16 cellular contexts compared by ENCODE assay signal in the genomic region with DNA sequence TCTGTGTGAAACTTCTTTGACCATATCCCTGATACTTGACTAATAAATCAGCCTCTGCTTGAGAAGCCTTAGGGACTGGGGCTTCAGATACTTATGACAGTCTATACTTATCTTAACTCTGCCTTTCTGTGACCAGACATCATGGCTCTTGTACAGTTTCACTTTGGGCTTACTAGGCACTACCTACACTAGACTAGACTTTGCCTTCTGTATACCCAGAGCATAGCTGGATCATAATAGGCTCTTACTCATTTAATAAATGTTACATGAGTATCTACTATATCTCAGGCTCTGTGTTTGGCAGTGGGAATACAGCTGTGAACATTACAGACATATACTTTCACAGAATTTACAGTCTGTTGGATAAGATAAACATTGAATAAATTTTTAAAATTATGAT. TPM values are rescaled to one million over a fixed set of nuclear protein-coding genes. Genes with fewer than 3 reads are reported as not detected.
DNase-seq lines count a peak whose midpoint lies in the region; ATAC-seq and TF ChIP-seq lines count a peak whose summit lies in the region.
"Had no signal": no experiment of that assay in that cellular context is flagged by ENCODE, and none has a peak within 500 bp of the region (broad histone marks: within the 10 kb centered on the region; RNA-seq: fewer than 3 reads in every experiment).

No MANE protein-coding gene starts in this region.

- no peak overlapping the region for H3K4me3 ChIP-seq in right cardiac atrium (ENCODE audit: low read length)
- H3K4me3 ChIP-seq in right atrium auricular region: no peak overlapping the region
- H3K4me3 ChIP-seq: skin epidermis had no signal

- no peak for DNase-seq in right cardiac atrium
- DNase-seq in right atrium auricular region (ENCODE audit: low spot score): no peak
- DNase-seq in T-helper 17 cell: no peak
- no peak for DNase-seq in left colon
- DNase-seq in NCI-H2227 (lab: John Stamatoyannopoulos, UW; ENCODE audit: unreplicated experiment): no peak
- no peak for DNase-seq in occipital lobe (lab: John Stamatoyannopoulos, UW)
- DNase-seq in mesenteric fat pad (ENCODE audit: low spot score): no peak
- DNase-seq in NCI-H510A (lab: John Stamatoyannopoulos, UW): no peak
- DNase-seq: activated CD4-positive, alpha-beta T cell treated with anti-CD3 and anti-CD28 coated beads for 4 hours; hypothalamus; mesendoderm; NCI-H2081 treated with DMSO at 0.1 percent for 48 hours had no signal

- H3K9me3 ChIP-seq in right cardiac atrium (ENCODE audit: control insufficient read depth, low read length): no peaks in the 10 kb centered on the region
- no peaks in the 10 kb centered on the region for H3K9me3 ChIP-seq in right atrium auricular region
- H3K9me3 ChIP-seq in T-helper 17 cell (ENCODE audit: control insufficient read depth, low read length, poor library complexity, severe bottlenecking): no peaks in the 10 kb centered on the region

- no peaks in the 10 kb centered on the region for H3K27me3 Mint-ChIP-seq in T-helper 17 cell

- no peak overlapping the region for H3K4me3 Mint-ChIP-seq in T-helper 17 cell
- H3K4me3 Mint-ChIP-seq: T-helper 1 cell treated with Interleukin-12 subunit alpha and Interleukin-12 subunit beta and Interleukin-4 antibody, amounts not matched to agents 30 μg/mL and 1 μg/mL, for 36 hours had no signal

- H3K36me3 Mint-ChIP-seq in T-helper 17 cell (ENCODE audit: low read depth): no peaks in the 10 kb centered on the region

- TF ChIP-seq CTCF in right atrium auricular region (IDR thresholded peaks at IDR 0.05): no peak

- H3K36me3 ChIP-seq in right atrium auricular region: no peaks in the 10 kb centered on the region

- H3K4me1 Mint-ChIP-seq in T-helper 17 cell: peaks cover 46% of the 10 kb centered on the region

- H3K27ac ChIP-seq in right cardiac atrium (ENCODE audit: low read length): no peak overlapping the region
- H3K27ac ChIP-seq in right atrium auricular region: no peak overlapping the region
- H3K27ac ChIP-seq: HL-60, RWPE1 had no signal

- no peaks in the 10 kb centered on the region for H3K27me3 ChIP-seq in right cardiac atrium (ENCODE audit: control insufficient read depth, insufficient read depth)
- H3K27me3 ChIP-seq in right atrium auricular region: no peaks in the 10 kb centered on the region

- H3K4me1 ChIP-seq in right cardiac atrium (ENCODE audit: control insufficient read depth, insufficient read depth, low read length): peaks cover 12% of the 10 kb centered on the region
- H3K4me1 ChIP-seq in right atrium auricular region: peaks cover 0 to 87% of the 10 kb centered on the region in 2 donors

- peak; percentile 22 to 23 for ATAC-seq in right cardiac atrium
- peak; percentile 79 for ATAC-seq in T-helper 17 cell
- ATAC-seq in left colon: peak; percentile 67

- peak overlapping the region; percentile 97 for H3K27ac Mint-ChIP-seq in T-helper 17 cell
- H3K27ac Mint-ChIP-seq: T-helper 1 cell treated with Interleukin-12 subunit alpha and Interleukin-12 subunit beta and Interleukin-4 antibody, amounts not matched to agents 30 μg/mL and 1 μg/mL, for 36 hours had no signal

- intact Hi-C loops in right cardiac atrium (cut with DNase I): loop anchor here in 1 of 4 donors (5.0 kb wide), 1 partner anchor 153 kb away; no protein-coding TSS in a partner anchor
- intact Hi-C loops in left colon (cut with DNase I, micrococcal nuclease): no loop called here

RNA-seq across cellular contexts. Expression of a gene that starts 9.0 kb away (rescaled TPM):
- 100 to 1,000 TPM; 225 to 276 (median 273) TPM for total RNA-seq in right cardiac atrium
- polyA plus RNA-seq in right cardiac atrium: 210 TPM
- 100 to 1,000 TPM; 204 to 209 TPM for total RNA-seq in right atrium auricular region
- 10 to 100 TPM; 68.7 to 82.7 TPM for total RNA-seq in T-helper 17 cell
- total RNA-seq in left colon: 100 to 1,000 TPM; 519 to 600 TPM
- total RNA-seq in occipital lobe: 83.9 TPM
- total RNA-seq in mesenteric fat pad: 563 TPM

Comparison
In these comparisons a context has a peak if more than half of its experiments do, and no peak if none do; other contexts are left out.
1. ATAC-seq: peak in every context shown above with its lines; median percentile 79 in T-helper 17 cell; 67 in left colon; 22 in right cardiac atrium.